In the genomic region with DNA sequence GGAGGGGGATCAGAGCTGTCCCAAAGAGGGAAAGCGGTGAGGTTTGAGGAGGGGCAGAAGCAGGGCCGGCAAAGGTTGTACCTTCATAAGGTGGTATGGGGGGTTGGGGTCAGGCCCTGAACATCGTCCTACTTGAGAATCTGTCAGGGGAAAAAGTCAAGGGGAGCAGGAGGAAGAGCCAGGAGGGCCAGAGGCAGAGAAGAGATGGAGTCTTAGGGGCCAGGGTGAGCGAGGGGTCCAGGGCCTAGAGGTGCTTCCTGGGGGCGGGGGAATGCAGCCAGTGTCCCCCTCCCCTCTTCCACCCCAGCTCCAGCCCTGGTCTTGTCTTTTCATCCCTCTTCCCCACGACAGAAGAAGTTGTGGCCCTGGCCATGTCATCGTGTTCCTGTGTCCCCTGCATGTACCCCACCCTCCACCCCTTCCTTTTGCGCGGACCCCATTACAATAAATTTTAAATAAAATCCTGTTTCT, we compare ENCODE assay signal across 8 cellular contexts. TPM values are rescaled to one million over a fixed set of nuclear protein-coding genes. Genes with fewer than 3 reads are reported as not detected.
DNase-seq lines count a peak whose midpoint lies in the region; FAIRE-seq and TF ChIP-seq lines count a peak whose summit lies in the region.

No MANE protein-coding gene starts in this region.

- TF ChIP-seq CTCF in AG09309 (IDR thresholded peaks at IDR 0.05; ENCODE audit: control insufficient read depth, insufficient read depth, low read depth, low read length, missing control alignments) (no peak), nephron progenitor cell (IDR thresholded peaks at IDR 0.05) (no peak), D721Med (IDR thresholded peaks at IDR 0.05; ENCODE audit: insufficient read depth, missing control alignments) (no peak)

- DNase-seq in AG09309 (ENCODE audit: low read depth): no peak
- peak; percentile 26 for DNase-seq in nephron progenitor cell
- DNase-seq in GM12892 (ENCODE audit: insufficient read length): no peak
- no peak for DNase-seq in NCI-H524 treated with DMSO at 0.1 percent for 48 hours (lab: John Stamatoyannopoulos, UW)
- no peak for DNase-seq in D721Med (ENCODE audit: insufficient read length, low spot score)
- no peak for DNase-seq in stimulated activated CD4-positive, alpha-beta T cell treated with anti-CD3 and anti-CD28 coated beads, Interleukin-1b, Interleukin-23, amount 100 ng/mL, for 48 hours

- H3K27ac Mint-ChIP-seq in IgD-negative memory B cell (peak overlapping the region in 2 of 3 donors; percentile 92 to 93), nephron progenitor cell (peak overlapping the region; percentile 99)

- H3K4me1 Mint-ChIP-seq in IgD-negative memory B cell (peaks cover 11 to 35% (median 27%) of the 10 kb centered on the region in 3 donors), nephron progenitor cell (peaks cover 75% of the 10 kb centered on the region)

- peak overlapping the region; percentile 97 for H3K27ac ChIP-seq in cingulate gyrus (ENCODE audit: low read depth, low read length)

- FAIRE-seq in GM12892 (lab: Jason Lieb, UNC): no peak
- FAIRE-seq in D721Med (lab: Jason Lieb, UNC): no peak

- H3K4me3 ChIP-seq in AG09309 (ENCODE audit: control insufficient read depth, low read depth, low read length): peak overlapping the region; percentile 3

- H3K9me3 Mint-ChIP-seq in IgD-negative memory B cell: no peaks in the 10 kb centered on the region
- no peaks in the 10 kb centered on the region for H3K9me3 Mint-ChIP-seq in nephron progenitor cell

- no peak for TF ChIP-seq POLR2A in GM12892 (IDR thresholded peaks at IDR 0.05; ENCODE audit: low read depth, low read length)

- H3K4me3 Mint-ChIP-seq in IgD-negative memory B cell (peak overlapping the region; percentile 78 to 94 (median 84)), nephron progenitor cell (peak overlapping the region; percentile 93)

- H3K27me3 Mint-ChIP-seq in IgD-negative memory B cell (peaks cover 2% of the 10 kb centered on the region), nephron progenitor cell (ENCODE audit: low read depth, poor library complexity) (no peaks in the 10 kb centered on the region)

- H3K36me3 Mint-ChIP-seq in IgD-negative memory B cell (peaks cover 4% of the 10 kb centered on the region), nephron progenitor cell (ENCODE audit: low read depth) (peaks cover 5% of the 10 kb centered on the region)

RNA-seq across cellular contexts. Expression of gene PRRT2, which starts 1.3 kb away (rescaled TPM):
- polyA plus RNA-seq in IgD-negative memory B cell: not detected
- polyA plus RNA-seq in GM12892 (2012; ENCODE audit: missing spikeins): 0.98 TPM

RNA-seq across cellular contexts. Expression of gene MAZ, which starts 4.4 kb away (rescaled TPM):
- polyA plus RNA-seq in IgD-negative memory B cell: 22.9 TPM
- 133 TPM for polyA plus RNA-seq in GM12892 (2012; ENCODE audit: missing spikeins)

RNA-seq across cellular contexts. Expression of gene PAGR1, which starts 5.2 kb away (rescaled TPM):
- polyA plus RNA-seq in IgD-negative memory B cell: 59.6 TPM
- 8.8 TPM for polyA plus RNA-seq in GM12892 (2012; ENCODE audit: missing spikeins)

RNA-seq across cellular contexts. Expression of gene MVP, which starts 9.5 kb away (rescaled TPM):
- polyA plus RNA-seq in IgD-negative memory B cell: 90.3 TPM
- polyA plus RNA-seq in GM12892 (2012; ENCODE audit: missing spikeins): 53.0 TPM

RNA-seq across cellular contexts. Expression of gene KIF22, which starts 20.2 kb away (rescaled TPM):
- polyA plus RNA-seq in IgD-negative memory B cell: 34.7 TPM
- 43.2 TPM for polyA plus RNA-seq in GM12892 (2012; ENCODE audit: missing spikeins)
